Comparison of ENCODE assay signal across 1 cellular context in the genomic region with DNA sequence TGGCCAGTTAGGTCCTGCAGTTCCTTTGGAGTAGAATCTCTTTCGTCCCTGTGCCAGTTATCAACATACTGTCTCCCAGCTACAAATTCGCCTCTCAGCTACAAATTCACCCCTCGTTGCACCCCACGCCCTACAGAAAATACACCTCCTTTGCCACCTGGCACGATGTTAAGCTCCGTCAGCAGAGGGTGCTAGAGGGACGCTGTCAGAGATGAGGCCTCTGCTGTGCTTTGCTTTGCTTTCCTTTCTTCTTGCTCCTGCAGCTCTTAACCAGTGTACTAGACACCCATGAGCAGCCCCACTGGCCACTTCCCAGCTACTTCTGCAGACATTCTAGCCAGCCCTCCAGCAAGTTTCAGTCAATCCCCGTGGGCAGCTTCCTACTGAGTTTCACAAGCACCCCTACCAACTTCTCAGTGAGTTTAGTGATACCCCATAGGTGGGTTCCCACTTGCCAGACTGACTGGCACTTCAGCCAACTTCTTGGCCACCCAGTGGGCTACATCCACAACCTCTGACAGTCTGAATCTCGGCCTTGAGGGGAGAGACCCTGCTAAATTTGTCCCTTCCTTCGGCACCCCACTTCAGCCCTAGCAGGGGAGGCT.
TF ChIP-seq lines count a peak whose summit lies in the region.

No MANE protein-coding gene starts in this region.

TF ChIP-seq in SK-N-SH treated with all-trans-retinoic acid at 6 μM for 48 hours, 23 proteins besides CTCF, POLR2A, EP300 and RAD21 (continued from another document):
- TF ChIP-seq, protein P1, sequence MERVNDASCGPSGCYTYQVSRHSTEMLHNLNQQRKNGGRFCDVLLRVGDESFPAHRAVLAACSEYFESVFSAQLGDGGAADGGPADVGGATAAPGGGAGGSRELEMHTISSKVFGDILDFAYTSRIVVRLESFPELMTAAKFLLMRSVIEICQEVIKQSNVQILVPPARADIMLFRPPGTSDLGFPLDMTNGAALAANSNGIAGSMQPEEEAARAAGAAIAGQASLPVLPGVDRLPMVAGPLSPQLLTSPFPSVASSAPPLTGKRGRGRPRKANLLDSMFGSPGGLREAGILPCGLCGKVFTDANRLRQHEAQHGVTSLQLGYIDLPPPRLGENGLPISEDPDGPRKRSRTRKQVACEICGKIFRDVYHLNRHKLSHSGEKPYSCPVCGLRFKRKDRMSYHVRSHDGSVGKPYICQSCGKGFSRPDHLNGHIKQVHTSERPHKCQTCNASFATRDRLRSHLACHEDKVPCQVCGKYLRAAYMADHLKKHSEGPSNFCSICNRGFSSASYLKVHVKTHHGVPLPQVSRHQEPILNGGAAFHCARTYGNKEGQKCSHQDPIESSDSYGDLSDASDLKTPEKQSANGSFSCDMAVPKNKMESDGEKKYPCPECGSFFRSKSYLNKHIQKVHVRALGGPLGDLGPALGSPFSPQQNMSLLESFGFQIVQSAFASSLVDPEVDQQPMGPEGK (CRISPR knock-in tag; IDR thresholded peaks at IDR 0.05; ENCODE audit: borderline replicate concordance) = no peak
- TF ChIP-seq, protein P2, sequence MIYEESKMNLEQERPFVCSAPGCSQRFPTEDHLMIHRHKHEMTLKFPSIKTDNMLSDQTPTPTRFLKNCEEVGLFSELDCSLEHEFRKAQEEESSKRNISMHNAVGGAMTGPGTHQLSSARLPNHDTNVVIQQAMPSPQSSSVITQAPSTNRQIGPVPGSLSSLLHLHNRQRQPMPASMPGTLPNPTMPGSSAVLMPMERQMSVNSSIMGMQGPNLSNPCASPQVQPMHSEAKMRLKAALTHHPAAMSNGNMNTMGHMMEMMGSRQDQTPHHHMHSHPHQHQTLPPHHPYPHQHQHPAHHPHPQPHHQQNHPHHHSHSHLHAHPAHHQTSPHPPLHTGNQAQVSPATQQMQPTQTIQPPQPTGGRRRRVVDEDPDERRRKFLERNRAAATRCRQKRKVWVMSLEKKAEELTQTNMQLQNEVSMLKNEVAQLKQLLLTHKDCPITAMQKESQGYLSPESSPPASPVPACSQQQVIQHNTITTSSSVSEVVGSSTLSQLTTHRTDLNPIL (CRISPR knock-in tag; IDR thresholded peaks at IDR 0.05; ENCODE audit: low read depth) = no peak
- no peak for TF ChIP-seq RARB (CRISPR knock-in tag; IDR thresholded peaks at IDR 0.05)
- TF ChIP-seq PPARA (CRISPR knock-in tag; IDR thresholded peaks at IDR 0.05; ENCODE audit: borderline replicate concordance) = no peak
- no peak for TF ChIP-seq OSR1 (CRISPR knock-in tag; IDR thresholded peaks at IDR 0.05)
- no peak for TF ChIP-seq ARNTL (CRISPR knock-in tag; IDR thresholded peaks at IDR 0.05; ENCODE audit: borderline replicate concordance, low read depth)
- TF ChIP-seq ZFP30 (CRISPR knock-in tag; IDR thresholded peaks at IDR 0.05) = no peak
